ENCODE assay signal across 17 cellular contexts in the genomic region with DNA sequence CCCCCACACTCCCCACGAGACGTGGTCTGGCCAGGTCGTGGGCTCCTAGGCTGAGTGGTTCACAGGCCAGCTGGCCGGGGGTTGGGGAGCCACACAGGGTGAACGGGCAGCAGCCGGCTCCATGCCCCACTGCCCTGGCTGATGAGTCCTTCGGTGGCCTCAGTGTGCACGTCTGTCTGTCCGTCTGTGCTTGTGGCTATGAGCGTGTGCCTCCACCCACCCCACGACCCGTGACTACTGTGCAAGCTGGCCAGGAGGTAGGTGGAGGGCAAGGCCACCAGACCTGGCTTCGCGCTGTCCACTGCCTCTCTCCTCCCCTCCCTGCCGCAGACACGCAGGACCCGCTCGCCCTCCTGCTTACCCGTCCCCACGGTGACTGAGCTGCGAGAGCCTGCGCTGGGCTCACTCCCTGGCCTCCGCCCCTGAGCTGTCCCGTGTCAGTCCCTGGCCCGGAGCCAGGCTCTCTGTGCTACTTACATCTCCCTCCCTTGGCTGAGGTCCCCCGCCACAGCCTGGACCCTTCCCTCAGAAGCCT. TPM values are rescaled to one million over a fixed set of nuclear protein-coding genes. Genes with fewer than 3 reads are reported as not detected.
DNase-seq lines count a peak whose midpoint lies in the region; ATAC-seq, FAIRE-seq and TF ChIP-seq lines count a peak whose summit lies in the region.
"Had no signal": no experiment of that assay in that cellular context is flagged by ENCODE, and none has a peak within 500 bp of the region (broad histone marks: within the 10 kb centered on the region; RNA-seq: fewer than 3 reads in every experiment).

No MANE protein-coding gene starts in this region.

- intact Hi-C loops in psoas muscle (cut with DNase I) = no loop called here

- FAIRE-seq in D721Med (lab: Jason Lieb, UNC) = no peak
- FAIRE-seq: A204.1 had no signal

- WGBS in psoas muscle, 3 donors = 71 to 73% (median 71%) methylated on average over 25 to 26 of the region's 26 CpGs

- peak overlapping the region; percentile 65 to 90 for H3K27ac ChIP-seq in coronary artery
- no peak overlapping the region for H3K27ac ChIP-seq in psoas muscle
- H3K27ac ChIP-seq: cardiac muscle cell, SK-N-MC had no signal

- in situ Hi-C loops in Caki2 (cut with HindIII; ENCODE audit: low pct_unique_long_range_greater_than_20kb, low sequenced_read_pairs) = no loop called here

- ATAC-seq in psoas muscle (peak in 2 of 4 donors; percentile 30 to 44), HG02884 (IDR thresholded peaks at IDR 0.05; ENCODE audit: unreplicated experiment) (no peak)
- ATAC-seq: stimulated activated naive B cell treated with anti-CD40 and anti-IgM and Interleukin-4, amounts not matched to agents 10 μg/mL and 1 μg/mL and 100 μg/mL, for 72 hours had no signal

- DNase-seq in Caki2 (ENCODE audit: low read depth) (peak; percentile 62), coronary artery (ENCODE audit: low spot score) (no peak), kidney tubule cell (ENCODE audit: low spot score) (peak; percentile 65), psoas muscle (peak; percentile 76 to 81), D721Med (ENCODE audit: insufficient read length, low spot score) (no peak), putamen (ENCODE audit: low spot score) (no peak)
- DNase-seq in activated CD4-positive, alpha-beta T cell treated with anti-CD3 and anti-CD28 coated beads for 4 hours = no peak
- DNase-seq: activated naive CD4-positive, alpha-beta T cell treated with anti-CD3 and anti-CD28 coated beads, Interleukin-2, amount 10 ng/mL, durations not matched to agents 7 days and 5 days; GOT3; NCI-H2029 treated with DMSO at 0.1 percent for 48 hours; stimulated activated CD4-positive, alpha-beta T cell treated with anti-CD3 and anti-CD28 coated beads, Interleukin-4, amount 100 ng/mL, for 4 hours; stimulated activated naive B cell treated with anti-CD40 and anti-IgM and Interleukin-4, amounts not matched to agents 10 μg/mL and 1 μg/mL and 100 μg/mL, for 72 hours had no signal

- peaks cover 0 to 12% of the 10 kb centered on the region in 2 donors for H3K36me3 ChIP-seq in psoas muscle (ENCODE audit: insufficient read depth in 1 of 2, low read depth in 1 of 2)
- H3K36me3 ChIP-seq: cardiac muscle cell had no signal

- no peak for TF ChIP-seq CTCF in coronary artery (IDR thresholded peaks at IDR 0.05)
- TF ChIP-seq CTCF in psoas muscle (IDR thresholded peaks at IDR 0.05) = no peak
- no peak for TF ChIP-seq CTCF in D721Med (IDR thresholded peaks at IDR 0.05; ENCODE audit: insufficient read depth, missing control alignments)

- H3K4me1 ChIP-seq in psoas muscle = no peaks in the 10 kb centered on the region

- H3K27me3 ChIP-seq in psoas muscle (ENCODE audit: insufficient read depth in 3 of 3, low read length in 2 of 3) = no peaks in the 10 kb centered on the region
- H3K27me3 ChIP-seq: cardiac muscle cell had no signal

- peak overlapping the region; percentile 40 for H3K4me3 ChIP-seq in coronary artery
- H3K4me3 ChIP-seq in psoas muscle = no peak overlapping the region
- H3K4me3 ChIP-seq: cardiac muscle cell, SK-N-MC had no signal

- H3K9me3 ChIP-seq in psoas muscle = no peaks in the 10 kb centered on the region

RNA-seq across cellular contexts. Expression of gene CSDC2, which starts 14.1 kb away (rescaled TPM):
- not detected in 2 replicates for total RNA-seq in Caki2 (2014; rRNA removed; shearing (Covaris generic); ENCODE audit: low replicate concordance)
- 1 to 10 TPM in 1 of 4 donors, under 1 TPM in 3; 0.27 to 1.1 (median 0.77) TPM for total RNA-seq in psoas muscle
- polyA plus RNA-seq in psoas muscle = under 1 TPM; 0.60 to 0.69 (median 0.66) TPM
- total RNA-seq: pulmonary artery endothelial cell had no signal

RNA-seq across cellular contexts. Expression of gene PMM1, which starts 14.7 kb away (rescaled TPM):
- 144 and 154 TPM in 2 replicates for total RNA-seq in Caki2 (2014; rRNA removed; shearing (Covaris generic); ENCODE audit: low replicate concordance)
- total RNA-seq in psoas muscle = 10 to 100 TPM in 2 of 4 donors, 1 to 10 TPM in 2; 7.3 to 12.2 (median 9.2) TPM
- polyA plus RNA-seq in psoas muscle = 10 to 100 TPM; 10.3 to 14.5 (median 13.2) TPM

RNA-seq across cellular contexts. Expression of gene POLR3H, which starts 30.6 kb away (rescaled TPM):
- total RNA-seq in Caki2 (2014; rRNA removed; shearing (Covaris generic); ENCODE audit: low replicate concordance) = 26.0 and 33.1 TPM in 2 replicates
- total RNA-seq in psoas muscle = 10 to 100 TPM; 13.1 to 23.2 (median 18.5) TPM
- polyA plus RNA-seq in psoas muscle = 10 to 100 TPM; 17.1 to 28.6 (median 17.2) TPM

RNA-seq across cellular contexts. Expression of gene DESI1, which starts 45.9 kb away (rescaled TPM):
- total RNA-seq in Caki2 (2014; rRNA removed; shearing (Covaris generic); ENCODE audit: low replicate concordance) = 40.2 and 58.5 TPM in 2 replicates
- 10 to 100 TPM; 17.5 to 27.6 (median 23.2) TPM for total RNA-seq in psoas muscle
- 10 to 100 TPM; 14.7 to 23.3 (median 18.9) TPM for polyA plus RNA-seq in psoas muscle

RNA-seq across cellular contexts. Expression of gene XRCC6, which starts 46.2 kb away (rescaled TPM):
- total RNA-seq in Caki2 (2014; rRNA removed; shearing (Covaris generic); ENCODE audit: low replicate concordance) = 681 and 856 TPM in 2 replicates
- total RNA-seq in psoas muscle = 100 to 1,000 TPM; 185 to 252 (median 217) TPM
- 100 to 1,000 TPM; 156 to 291 (median 259) TPM for polyA plus RNA-seq in psoas muscle

Comparison
In these comparisons a context has a peak if more than half of its experiments do, and no peak if none do; other contexts are left out.
1. DNase-seq: peak in Caki2 (single experiment), kidney tubule cell (single experiment) and psoas muscle (2 of 2); none in coronary artery (single experiment), D721Med (single experiment), activated CD4-positive, alpha-beta T cell treated with anti-CD3 and anti-CD28 coated beads for 4 hours (0 of 2) and putamen (single experiment).
2. RNA of gene PMM1, which starts 14.7 kb away (total RNA-seq): 144 to 154 TPM in Caki2; 7.3 to 12.2 TPM in psoas muscle; every median in the first group is over 10 times any median in the second.